In the genomic region with DNA sequence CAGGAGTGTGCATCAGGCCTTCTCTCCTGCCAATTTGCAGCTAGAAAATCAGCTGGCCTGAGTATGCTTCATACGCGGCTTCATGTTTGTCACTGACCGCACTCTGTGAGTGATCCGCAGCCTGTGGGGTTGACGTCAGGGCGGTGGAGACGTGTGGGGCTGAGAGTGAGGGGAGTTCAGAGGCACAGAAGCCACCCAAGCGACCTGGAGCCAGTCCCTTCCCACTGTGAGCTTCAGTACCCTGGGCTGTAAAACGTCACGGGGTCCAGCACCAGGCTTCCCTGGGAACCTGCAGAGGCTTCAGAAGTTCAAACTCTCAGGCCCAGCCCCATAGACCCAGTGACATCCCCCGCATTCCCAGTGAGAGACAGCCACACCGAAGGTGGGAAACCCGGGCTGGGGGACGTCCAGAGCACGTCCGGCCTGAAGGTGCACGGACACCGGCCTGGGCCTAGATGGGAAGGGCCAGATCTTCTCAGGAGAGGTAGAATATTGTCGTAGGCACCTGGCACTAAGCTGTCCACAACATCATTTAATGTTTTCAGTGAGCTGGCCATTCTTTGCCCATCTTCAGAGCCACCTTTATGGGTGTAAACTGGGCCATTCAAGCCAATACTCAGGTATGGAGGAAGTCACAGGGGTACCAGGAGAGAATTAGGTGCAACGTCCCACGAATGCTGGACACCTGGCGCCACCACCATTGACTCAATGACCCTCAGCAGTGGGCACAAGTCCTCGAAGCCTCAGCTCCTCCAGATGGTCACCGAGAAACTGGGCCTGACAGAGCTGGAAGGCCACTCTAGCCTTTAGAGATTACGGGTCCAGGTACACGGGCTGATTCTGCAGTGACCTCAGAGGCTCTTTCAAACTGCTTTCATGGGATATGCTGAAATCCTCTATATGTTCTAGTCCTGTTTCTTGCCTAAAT, we compare ENCODE assay signal across 19 cellular contexts.
"Had no signal": no experiment of that assay in that cellular context is flagged by ENCODE, and none has a peak within 500 bp of the region (broad histone marks: within the 10 kb centered on the region; RNA-seq: fewer than 3 reads in every experiment).

No MANE protein-coding gene starts in this region.

- ATAC-seq: foreskin keratinocyte, gastroesophageal sphincter, heart left ventricle, left cardiac atrium, left lung, left ventricle myocardium superior, mucosa of descending colon had no signal

- DNase-seq: dermis blood vessel endothelial cell; effector CD4-positive, alpha-beta T cell; effector memory CD4-positive, alpha-beta T cell; foreskin keratinocyte; heart left ventricle; hypothalamus; immature natural killer cell; left cardiac atrium; left ventricle myocardium superior; mammary epithelial cell; mesendoderm; mucosa of descending colon; naive B cell had no signal

- FAIRE-seq: colon, endothelial cell of umbilical vein, frontal cortex, keratinocyte had no signal
